ENCODE assay signal across 18 cellular contexts in genomic region chr4:165368114-165368513, GRCh38. TPM values are rescaled to one million over a fixed set of nuclear protein-coding genes. Genes with fewer than 3 reads are reported as not detected.
DNase-seq lines count a peak whose midpoint lies in the region; ATAC-seq and TF ChIP-seq lines count a peak whose summit lies in the region.
"Had no signal": no experiment of that assay in that cellular context is flagged by ENCODE, and none has a peak within 500 bp of the region (broad histone marks: within the 10 kb centered on the region; RNA-seq: fewer than 3 reads in every experiment).

No MANE protein-coding gene starts in this region.

- ATAC-seq in T-cell (replicated peaks in 1 of 4): no peak
- ATAC-seq: T-helper 17 cell had no signal

- no peaks in the 10 kb centered on the region for H3K9me3 Mint-ChIP-seq in T-cell

- H3K4me3 ChIP-seq in foreskin fibroblast (ENCODE audit: low read depth in 1 of 2, low read length in 2 of 2): no peak overlapping the region
- H3K4me3 ChIP-seq: K562, SJSA1 had no signal

- peaks cover 1% of the 10 kb centered on the region in 2 donors for H3K27me3 Mint-ChIP-seq in T-cell

- TF ChIP-seq CTCF in foreskin fibroblast (IDR thresholded peaks at IDR 0.05; ENCODE audit: low read depth, low read length): no peak

- CTCF ChIA-PET in T-cell (lab: Charles Lee): no interaction called here

- no peaks in the 10 kb centered on the region for H3K36me3 Mint-ChIP-seq in T-cell

- no peak overlapping the region for H3K27ac Mint-ChIP-seq in T-cell
- H3K27ac Mint-ChIP-seq: T-helper 17 cell had no signal

- no peak overlapping the region for H3K4me3 Mint-ChIP-seq in T-cell
- H3K4me3 Mint-ChIP-seq: T-helper 17 cell had no signal

- DNase-seq in DMS153 treated with DMSO at 0.1 percent for 48 hours (lab: John Stamatoyannopoulos, UW; ENCODE audit: unreplicated experiment) (peak; percentile 26), DMS153 (lab: John Stamatoyannopoulos, UW) (no peak), COR-L47 (lab: John Stamatoyannopoulos, UW) (peak; percentile 31), NCI-H146 (lab: John Stamatoyannopoulos, UW) (peak; percentile 62), NCI-H345 (lab: John Stamatoyannopoulos, UW) (peak; percentile 79), foreskin fibroblast (no peak), T-cell (no peak)
- DNase-seq in stimulated activated naive CD4-positive, alpha-beta T cell (lab: John Stamatoyannopoulos, UW): no peak
- DNase-seq: AML-193, DMS 273 treated with DMSO at 0.1 percent for 48 hours, GDM1, HCEC 1CT, NCI-H1694, NCI-H2171, NCI-H446 treated with DMSO at 0.1 percent for 48 hours, T-helper 17 cell had no signal

- no peaks in the 10 kb centered on the region for H3K4me1 Mint-ChIP-seq in T-cell
- H3K4me1 Mint-ChIP-seq: T-helper 17 cell had no signal

- POLR2A ChIA-PET in T-cell (lab: Charles Lee): no interaction called here

RNA-seq across cellular contexts. Expression of gene CPE, which starts 10.7 kb away (rescaled TPM):
- under 1 TPM in 2 of 5 donors, not detected in 3; 0.13 to 0.16 TPM for total RNA-seq in T-cell
- total RNA-seq: T-helper 17 cell had no signal

RNA-seq across cellular contexts. Expression of gene MSMO1, which starts 40.6 kb away (rescaled TPM):
- 10 to 100 TPM; 11.2 to 25.2 (median 20.6) TPM for total RNA-seq in T-cell

Comparison
In these comparisons a context has a peak if more than half of its experiments do, and no peak if none do; other contexts are left out.
1. DNase-seq: peak in DMS153 treated with DMSO at 0.1 percent for 48 hours (single experiment), COR-L47 (single experiment), NCI-H146 (single experiment) and NCI-H345 (single experiment); none in DMS153 (single experiment), foreskin fibroblast (0 of 2), stimulated activated naive CD4-positive, alpha-beta T cell (0 of 6) and T-cell (0 of 34).